ENCODE assay signal across 14 cellular contexts in genomic region chr7:17991866-17992648, GRCh38. TPM values are rescaled to one million over a fixed set of nuclear protein-coding genes. Genes with fewer than 3 reads are reported as not detected.
DNase-seq lines count a peak whose midpoint lies in the region; TF ChIP-seq lines count a peak whose summit lies in the region.
"Had no signal": no experiment of that assay in that cellular context is flagged by ENCODE, and none has a peak within 500 bp of the region (broad histone marks: within the 10 kb centered on the region; RNA-seq: fewer than 3 reads in every experiment).

No MANE protein-coding gene starts in this region.

- H3K36me3 ChIP-seq in mammary epithelial cell (ENCODE audit: insufficient read depth, low read length) (no peaks in the 10 kb centered on the region), SK-N-SH (replicated peaks in 1 of 2; ENCODE audit: control insufficient read depth in 1 of 2, insufficient read depth in 2 of 2, low read length in 1 of 2) (no peaks in the 10 kb centered on the region), transverse colon (no peaks in the 10 kb centered on the region)

- no peaks in the 10 kb centered on the region for H4K20me1 ChIP-seq in mammary epithelial cell (ENCODE audit: insufficient read depth, low read length)
- no peaks in the 10 kb centered on the region for H4K20me1 ChIP-seq in SK-N-SH (ENCODE audit: insufficient read depth)

- no peaks in the 10 kb centered on the region for H3K4me1 ChIP-seq in mammary epithelial cell (ENCODE audit: insufficient read depth, low read length)
- no peaks in the 10 kb centered on the region; a peak in 1 of 4 replicates for H3K4me1 ChIP-seq in SK-N-SH (ENCODE audit: control insufficient read depth in 1 of 2, insufficient read depth in 2 of 2, low read depth in 1 of 2, low read length in 1 of 2)
- peaks cover 0 to 9% (median 4%) of the 10 kb centered on the region in 4 donors for H3K4me1 ChIP-seq in transverse colon

- H3K27me3 ChIP-seq in mammary epithelial cell (ENCODE audit: insufficient read depth, low read length) (no peaks in the 10 kb centered on the region), SK-N-SH (ENCODE audit: insufficient read depth) (peaks cover 8% of the 10 kb centered on the region; the same call in 1 of the 2 replicates), transverse colon (no peaks in the 10 kb centered on the region)

- no peak for TF ChIP-seq POLR2A in transverse colon (IDR thresholded peaks at IDR 0.05)

- no peaks in the 10 kb centered on the region for H3K27me3 Mint-ChIP-seq in MCF 10A (ENCODE audit: insufficient read depth, unreplicated experiment)
- H3K27me3 Mint-ChIP-seq: dendritic cell treated with granulocyte-macrophage colony-stimulating factor and Interleukin-4, amounts not matched to agents 40 ng/mL and 50 ng/mL, for 4 days had no signal

- no peak overlapping the region for H3K4me3 Mint-ChIP-seq in MCF 10A (ENCODE audit: unreplicated experiment)
- H3K4me3 Mint-ChIP-seq: CD8-positive, alpha-beta T cell; dendritic cell treated with granulocyte-macrophage colony-stimulating factor and Interleukin-4, amounts not matched to agents 40 ng/mL and 50 ng/mL, for 4 days had no signal

- H3K36me3 Mint-ChIP-seq in MCF 10A (ENCODE audit: insufficient read depth, unreplicated experiment), result no peaks in the 10 kb centered on the region
- H3K36me3 Mint-ChIP-seq: CD8-positive, alpha-beta T cell had no signal

- peak; percentile 40 for TF ChIP-seq RAD21 in SK-N-SH (IDR thresholded peaks at IDR 0.05; ENCODE audit: low read length)

- H3K79me2 ChIP-seq in mammary epithelial cell (ENCODE audit: insufficient read depth, low read length) (no peaks in the 10 kb centered on the region), SK-N-SH (ENCODE audit: insufficient read depth) (no peaks in the 10 kb centered on the region)

- no peaks in the 10 kb centered on the region for H3K9me2 ChIP-seq in SK-N-SH

- DNase-seq in mammary epithelial cell (no peak), MCF 10A (ENCODE audit: unreplicated experiment) (no peak), SK-N-SH (no peak), fibroblast of the aortic adventitia (ENCODE audit: low read depth) (peak; percentile 13), transverse colon (peak; percentile 44), Kasumi-1 (lab: John Stamatoyannopoulos, UW) (no peak), medulla oblongata (ENCODE audit: extremely low spot score) (no peak), G401 (ENCODE audit: low spot score) (no peak)
- DNase-seq: kidney glomerular epithelial cell, NCI-H510A had no signal

- in situ Hi-C loops in mammary epithelial cell (cut with MboI; ENCODE audit: low sequenced_read_pairs in 2 of 2), result no loop called here
- in situ Hi-C loops in transverse colon (cut with MboI; ENCODE audit: low pct_ligation_motif_present in 1 of 4, low pct_unique_long_range_greater_than_20kb in 1 of 4, low sequenced_read_pairs in 3 of 4), result no loop called here
- in situ Hi-C loops in G401 (cut with HindIII; ENCODE audit: low sequenced_read_pairs), result no loop called here

- peak; percentile 23 to 44 for TF ChIP-seq CTCF in mammary epithelial cell (conservative IDR thresholded peaks at IDR 0.05 in 1 of 2, IDR thresholded peaks at IDR 0.05 in 1 of 2; ENCODE audit: extremely low read depth in 1 of 2, insufficient read depth in 1 of 2, low read depth in 1 of 2, low read length in 2 of 2)
- no peak for TF ChIP-seq CTCF in MCF 10A (IDR thresholded peaks at IDR 0.05; ENCODE audit: unreplicated experiment)
- peak; percentile 48 for TF ChIP-seq CTCF in SK-N-SH (IDR thresholded peaks at IDR 0.05)
- no peak for TF ChIP-seq CTCF in fibroblast of the aortic adventitia (IDR thresholded peaks at IDR 0.05; ENCODE audit: insufficient read depth, low read length)
- peak; percentile 31 to 50 (median 45) for TF ChIP-seq CTCF in transverse colon (IDR thresholded peaks at IDR 0.05)

- peak overlapping the region; percentile 39 for H2AFZ ChIP-seq in mammary epithelial cell (ENCODE audit: low read depth, low read length)
- H2AFZ ChIP-seq in SK-N-SH (ENCODE audit: low read depth), result no peak overlapping the region

- no peaks in the 10 kb centered on the region for H3K9me3 ChIP-seq in mammary epithelial cell (replicated peaks; ENCODE audit: insufficient read depth, low read length)
- no peaks in the 10 kb centered on the region for H3K9me3 ChIP-seq in SK-N-SH
- H3K9me3 ChIP-seq in transverse colon, result no peaks in the 10 kb centered on the region

- no peak overlapping the region for H3K27ac ChIP-seq in mammary epithelial cell (ENCODE audit: insufficient read depth, low read depth, low read length)
- no peak overlapping the region for H3K27ac ChIP-seq in SK-N-SH (ENCODE audit: low read depth in 2 of 2, low read length in 1 of 2)
- H3K27ac ChIP-seq in transverse colon, result no peak overlapping the region
- H3K27ac ChIP-seq: skin epidermis had no signal

- H3K4me1 Mint-ChIP-seq in MCF 10A (ENCODE audit: insufficient read depth, unreplicated experiment), result peaks cover 3% of the 10 kb centered on the region

- TF ChIP-seq EP300 in SK-N-SH (IDR thresholded peaks at IDR 0.05; ENCODE audit: borderline replicate concordance in 1 of 2, low read depth in 1 of 2, low read length in 1 of 2) (no peak), transverse colon (IDR thresholded peaks at IDR 0.05; ENCODE audit: low read depth) (no peak)

- H3K9ac ChIP-seq in mammary epithelial cell (ENCODE audit: insufficient read depth, low read length), result no peak overlapping the region
- H3K9ac ChIP-seq in SK-N-SH, result no peak overlapping the region

- WGBS in mammary epithelial cell (ENCODE audit: low coverage, missing lambda C conversion rate), result 75% methylated on average over 6 of the region's 13 CpGs
- WGBS in SK-N-SH (ENCODE audit: low lambda C conversion rate), result 12% methylated on average over 13 of the region's 13 CpGs
- 52 to 62% methylated on average over 4 to 13 of the region's 13 CpGs for WGBS in transverse colon (ENCODE audit: low coverage in 1 of 2), 2 donors

- H3K4me3 ChIP-seq in mammary epithelial cell (replicated peaks in 1 of 3; ENCODE audit: insufficient read depth in 1 of 3, low read depth in 2 of 3, low read length in 3 of 3), result no peak overlapping the region
- no peak overlapping the region for H3K4me3 ChIP-seq in SK-N-SH (ENCODE audit: low read depth in 2 of 2, low read length in 1 of 2)
- H3K4me3 ChIP-seq in fibroblast of the aortic adventitia (ENCODE audit: low read depth, low read length), result no peak overlapping the region
- H3K4me3 ChIP-seq in transverse colon, result no peak overlapping the region
- H3K4me3 ChIP-seq: skin epidermis had no signal

- H3F3A ChIP-seq in SK-N-SH (replicated peaks; ENCODE audit: insufficient read depth), result no peaks in the 10 kb centered on the region

- H3K4me2 ChIP-seq in mammary epithelial cell (ENCODE audit: insufficient read depth, low read depth, low read length) (no peak overlapping the region), SK-N-SH (no peak overlapping the region)

- CTCF ChIA-PET in mammary epithelial cell (lab: Charles Lee; ENCODE audit: low non-redundant PET) (interaction anchor here (0.7 kb wide), 1 partner anchor 209 kb away, joined by 11 read pairs; no protein-coding TSS in a partner anchor), MCF 10A (lab: Yijun Ruan, JAX) (interaction anchor here (0.6 to 1.3 kb wide), 4 partner anchors 27 to 589 kb away, joined by 3 to 7 read pairs (median 4); no protein-coding TSS in a partner anchor), SK-N-SH (lab: Yijun Ruan, JAX) (interaction anchor here (0.7 to 1.9 kb wide), 7 partner anchors 8 to 329 kb away, joined by 3 to 10 read pairs (median 3); no protein-coding TSS in a partner anchor)

- H3K9me3 Mint-ChIP-seq in MCF 10A (ENCODE audit: unreplicated experiment), result no peaks in the 10 kb centered on the region
- H3K9me3 Mint-ChIP-seq: CD8-positive, alpha-beta T cell; dendritic cell treated with granulocyte-macrophage colony-stimulating factor and Interleukin-4, amounts not matched to agents 40 ng/mL and 50 ng/mL, for 4 days had no signal

- H3K27ac Mint-ChIP-seq in MCF 10A (ENCODE audit: low read depth, unreplicated experiment), result no peak overlapping the region
- H3K27ac Mint-ChIP-seq: CD8-positive, alpha-beta T cell; dendritic cell treated with granulocyte-macrophage colony-stimulating factor and Interleukin-4, amounts not matched to agents 40 ng/mL and 50 ng/mL, for 4 days had no signal

- BruUV-seq in mammary epithelial cell (replicated peaks; lab: Mats Ljungman, UMichigan), result no TSS peak
- BruUV-seq in MCF 10A (replicated peaks; lab: Mats Ljungman, UMichigan), result no TSS peak

- intact Hi-C loops in mammary epithelial cell (cut with micrococcal nuclease), result loop anchor here (1.0 to 5.0 kb wide), 2 partner anchors 222 to 285 kb away; no protein-coding TSS in a partner anchor
- intact Hi-C loops in MCF 10A (cut with micrococcal nuclease), result no loop called here
- intact Hi-C loops in transverse colon (cut with DNase I; ENCODE audit: low total_unique reads), result no loop called here

- dilution Hi-C loops in mammary epithelial cell (cut with HindIII; ENCODE audit: low sequenced_read_pairs), result no loop called here

- POLR2A ChIA-PET in MCF 10A (lab: Yijun Ruan, JAX), result no interaction called here
- POLR2A ChIA-PET in SK-N-SH (lab: Yijun Ruan, JAX), result no interaction called here

TF ChIP-seq in SK-N-SH, 30 proteins besides CTCF, POLR2A, EP300 and RAD21 (continues in another document):
- TF ChIP-seq SMC3 (IDR thresholded peaks at IDR 0.05; ENCODE audit: low read depth, low read length), result 0 out of 2 replicates have a peak, but pooled peaks have one; percentile 14
- TF ChIP-seq NFIC (IDR thresholded peaks at IDR 0.05; ENCODE audit: borderline replicate concordance), result no peak

RNA-seq across cellular contexts. Expression of gene PRPS1L1, which starts 35.6 kb away (rescaled TPM):
- total RNA-seq in mammary epithelial cell (not detected), MCF 10A (2022) (not detected in 2 replicates), fibroblast of the aortic adventitia (ENCODE audit: low replicate concordance) (not detected in 2 replicates), transverse colon (not detected)
- polyA plus RNA-seq in mammary epithelial cell (not detected), SK-N-SH (2012; rRNA removed) (not detected in 2 replicates)
- not detected for polyA minus RNA-seq in mammary epithelial cell
- polyA plus RNA-seq in SK-N-SH (2012; cell fraction: cytosol; rRNA removed), result not detected in 2 replicates
- not detected in 2 replicates for polyA plus RNA-seq in SK-N-SH (2012; cell fraction: nucleus; rRNA removed)
- not detected in 2 replicates for total RNA-seq in G401 (2014; rRNA removed; shearing (Covaris generic))
- total RNA-seq: CD8-positive, alpha-beta T cell had no signal
- polyA plus RNA-seq: thymus had no signal

RNA-seq across cellular contexts. Expression of gene SNX13, which starts 51.8 kb away (rescaled TPM):
- total RNA-seq in mammary epithelial cell (10 to 100 TPM; 35.5 to 62.8 TPM), MCF 10A (2022) (38.5 and 42.0 TPM in 2 replicates), fibroblast of the aortic adventitia (ENCODE audit: low replicate concordance) (52.2 and 63.7 TPM in 2 replicates), transverse colon (10 to 100 TPM; 11.3 to 83.8 (median 69.0) TPM)
- polyA plus RNA-seq in mammary epithelial cell (11.1 TPM), SK-N-SH (2012; rRNA removed) (8.3 and 13.0 TPM in 2 replicates)
- polyA minus RNA-seq in mammary epithelial cell, result 62.3 TPM
- polyA plus RNA-seq in SK-N-SH (2012; cell fraction: cytosol; rRNA removed), result 9.4 and 11.1 TPM in 2 replicates
- 11.5 and 12.8 TPM in 2 replicates for polyA plus RNA-seq in SK-N-SH (2012; cell fraction: nucleus; rRNA removed)
- total RNA-seq in G401 (2014; rRNA removed; shearing (Covaris generic)), result 23.1 and 32.9 TPM in 2 replicates

Comparison
In these comparisons a context has a peak if more than half of its experiments do, and no peak if none do; other contexts are left out.
1. CTCF ChIP-seq: peak in mammary epithelial cell (2 of 2), SK-N-SH (single experiment) and transverse colon (5 of 5); none in MCF 10A (single experiment) and fibroblast of the aortic adventitia (single experiment).
2. DNase-seq: peak in fibroblast of the aortic adventitia (single experiment) and transverse colon (single experiment); none in mammary epithelial cell (single experiment), MCF 10A (single experiment), SK-N-SH (single experiment), Kasumi-1 (0 of 2), medulla oblongata (single experiment) and G401 (single experiment).